Comparison of ENCODE assay signal across 28 cellular contexts in the genomic region with DNA sequence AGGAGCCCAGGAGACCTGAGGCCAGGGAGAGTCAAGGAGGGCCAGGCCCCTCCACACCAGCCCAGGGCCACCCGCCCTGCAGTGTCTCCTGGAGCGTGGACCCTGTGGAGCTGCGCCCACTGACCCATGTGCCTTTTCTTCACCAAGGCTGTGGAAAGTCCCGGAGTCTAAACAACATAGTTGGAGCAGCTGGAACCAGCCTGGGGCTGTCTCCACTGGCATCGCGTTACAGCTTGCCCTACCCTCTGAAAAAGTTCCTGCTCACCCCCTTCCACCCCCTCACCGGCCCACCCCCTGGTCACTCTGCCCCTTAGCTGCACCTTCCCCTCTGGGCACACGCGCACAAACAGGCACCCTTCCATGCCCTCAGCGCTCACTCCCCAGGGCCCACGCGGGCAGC.
"Had no signal": no experiment of that assay in that cellular context is flagged by ENCODE, and none has a peak within 500 bp of the region (broad histone marks: within the 10 kb centered on the region; RNA-seq: fewer than 3 reads in every experiment).

No MANE protein-coding gene starts in this region.

- H3K27ac ChIP-seq: colonic mucosa, heart left ventricle, left ventricle myocardium inferior, pancreas, psoas muscle, right atrium auricular region, stomach, tibial artery, upper lobe of right lung, VCaP had no signal

- H3K9me3 Mint-ChIP-seq: activated T-helper 17 cell treated with anti-CD3 and anti-CD28 coated beads, Interleukin-2, amount 50 U/mL, for 72 hours; immature natural killer cell; stimulated activated naive B cell treated with anti-CD40 and anti-IgM and Interleukin-4, amounts not matched to agents 10 μg/mL and 1 μg/mL and 100 μg/mL, for 72 hours had no signal

- DNase-seq: activated CD4-positive, alpha-beta T cell treated with anti-CD3 and anti-CD28 coated beads for 48 hours; activated CD4-positive, alpha-beta T cell treated with anti-CD3 and anti-CD28 coated beads, Interleukin-2, amount 50 U/mL, for 48 hours; activated CD8-positive, alpha-beta memory T cell treated with anti-CD3 and anti-CD28 coated beads for 24 hours; activated gamma-delta T cell treated with Interleukin-2 at 50 U/mL for 16 hours; activated naive CD4-positive, alpha-beta T cell treated with anti-CD3 and anti-CD28 coated beads, Interleukin-2, amount 50 U/mL, for 16 hours; colonic mucosa; effector memory CD4-positive, alpha-beta T cell; erythroblast; hypothalamus; immature natural killer cell; kidney glomerular epithelial cell; left ventricle myocardium inferior; mucosa of descending colon; nucleus accumbens; psoas muscle; stimulated activated CD4-positive, alpha-beta T cell treated with anti-CD3 and anti-CD28 coated beads, Interleukin-15, amount 100 ng/mL, for 24 hours; stimulated activated CD4-positive, alpha-beta T cell treated with anti-CD3 and anti-CD28 coated beads, Interleukin-2, amount 100 ng/mL, for 24 hours; stimulated activated naive B cell treated with anti-CD40 and anti-IgM and Interleukin-4, amounts not matched to agents 10 μg/mL and 1 μg/mL and 100 μg/mL, for 72 hours; stomach; T-helper 1 cell; tibial artery; upper lobe of right lung had no signal

- ATAC-seq: activated T-helper 17 cell treated with anti-CD3 and anti-CD28 coated beads, Interleukin-2, amount 50 U/mL, for 72 hours; heart left ventricle; mucosa of descending colon; stimulated activated naive B cell treated with anti-CD40 and anti-IgM and Interleukin-4, amounts not matched to agents 10 μg/mL and 1 μg/mL and 100 μg/mL, for 72 hours; upper lobe of right lung had no signal

- H3K36me3 ChIP-seq: colonic mucosa had no signal

- H3K27ac Mint-ChIP-seq: immature natural killer cell; stimulated activated naive B cell treated with anti-CD40 and anti-IgM and Interleukin-4, amounts not matched to agents 10 μg/mL and 1 μg/mL and 100 μg/mL, for 72 hours had no signal

- H3K9me3 ChIP-seq: colonic mucosa, mucosa of descending colon, pancreas, psoas muscle, upper lobe of right lung had no signal

- H3K27me3 ChIP-seq: colonic mucosa, heart left ventricle, pancreas, right atrium auricular region, stomach, tibial artery, upper lobe of right lung had no signal

- H3K4me3 ChIP-seq: colonic mucosa, heart left ventricle, left ventricle myocardium inferior, lung, mucosa of descending colon, pancreas, psoas muscle, right atrium auricular region, stomach, tibial artery, upper lobe of right lung had no signal

- H3K4me1 ChIP-seq: colonic mucosa, heart left ventricle, left ventricle myocardium inferior, pancreas, psoas muscle, right atrium auricular region, stomach, upper lobe of right lung had no signal

- FAIRE-seq: pancreas had no signal

- H3K4me3 Mint-ChIP-seq: activated T-helper 17 cell treated with anti-CD3 and anti-CD28 coated beads, Interleukin-2, amount 50 U/mL, for 72 hours; immature natural killer cell; stimulated activated naive B cell treated with anti-CD40 and anti-IgM and Interleukin-4, amounts not matched to agents 10 μg/mL and 1 μg/mL and 100 μg/mL, for 72 hours had no signal

- H3K4me1 Mint-ChIP-seq: activated T-helper 17 cell treated with anti-CD3 and anti-CD28 coated beads, Interleukin-2, amount 50 U/mL, for 72 hours; immature natural killer cell had no signal

- H3K36me3 Mint-ChIP-seq: immature natural killer cell had no signal

- H3K27me3 Mint-ChIP-seq: activated T-helper 17 cell treated with anti-CD3 and anti-CD28 coated beads, Interleukin-2, amount 50 U/mL, for 72 hours; stimulated activated naive B cell treated with anti-CD40 and anti-IgM and Interleukin-4, amounts not matched to agents 10 μg/mL and 1 μg/mL and 100 μg/mL, for 72 hours had no signal
